In the genomic region with DNA sequence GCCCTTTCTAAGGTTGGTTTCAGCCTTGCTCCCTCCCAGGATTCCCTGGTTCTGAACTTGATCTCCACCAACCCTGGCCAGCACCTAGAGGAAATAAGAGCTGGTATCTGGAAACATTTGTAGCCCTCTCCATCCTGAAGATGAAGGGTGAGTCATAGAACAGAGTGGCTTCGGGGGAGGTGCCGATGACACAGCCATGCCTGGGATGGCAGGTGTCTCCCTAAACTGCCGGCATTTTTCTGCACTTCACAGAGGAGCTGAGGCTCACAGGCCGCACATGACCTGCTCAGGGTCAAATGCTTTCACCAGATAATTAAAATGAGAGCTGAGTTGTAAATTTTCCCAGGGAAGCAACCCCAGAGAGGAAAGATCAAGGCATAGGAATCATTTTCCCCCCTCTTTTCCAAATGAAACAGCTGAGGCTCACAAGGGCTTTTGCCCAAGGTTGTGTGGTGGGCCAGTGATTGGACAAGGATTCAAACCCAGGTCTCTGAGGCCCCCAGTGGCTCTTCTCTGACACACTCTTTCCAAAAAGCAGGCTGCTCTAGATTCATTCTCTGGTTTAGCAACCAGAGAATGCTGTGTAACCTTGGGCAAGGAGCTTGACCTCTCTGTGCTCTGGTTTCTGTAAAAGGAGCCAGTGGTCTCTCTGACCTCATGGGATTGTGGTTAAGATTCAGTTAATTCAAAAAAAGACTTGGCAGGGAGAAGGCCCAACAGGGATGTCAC, we compare ENCODE assay signal across 8 cellular contexts. TPM values are rescaled to one million over a fixed set of nuclear protein-coding genes. Genes with fewer than 3 reads are reported as not detected.
DNase-seq lines count a peak whose midpoint lies in the region; ATAC-seq, FAIRE-seq and TF ChIP-seq lines count a peak whose summit lies in the region.

No MANE protein-coding gene starts in this region.

- H3K4me1 ChIP-seq in Caco-2 (peaks cover 11% of the 10 kb centered on the region), kidney (ENCODE audit: control insufficient read depth in 1 of 2, insufficient read depth in 1 of 2, low read depth in 1 of 2, low read length in 2 of 2) (peaks cover 25 to 28% of the 10 kb centered on the region in 2 donors)

- H3K27ac Mint-ChIP-seq in Caco-2 (ENCODE audit: unreplicated experiment), result peak overlapping the region; percentile 66
- H3K27ac Mint-ChIP-seq in activated naive CD8-positive, alpha-beta T cell treated with anti-CD3 and anti-CD28 coated beads for 36 hours, result peak overlapping the region; percentile 89
- peak overlapping the region; percentile 83 for H3K27ac Mint-ChIP-seq in stimulated activated effector memory CD8-positive, alpha-beta T cell treated with anti-CD3 and anti-CD28 coated beads, Interleukin-12 subunit alpha, Interleukin-12 subunit beta, amount 100 ng/mL, for 72 hours

- BruUV-seq in Caco-2 (replicated peaks; lab: Mats Ljungman, UMichigan), result TSS peak; percentile 86

- H3K36me3 ChIP-seq in Caco-2 (ENCODE audit: control insufficient read depth, insufficient read depth, low read length) (peaks cover 3% of the 10 kb centered on the region; the same call in 1 of the 2 replicates), kidney (ENCODE audit: control insufficient read depth in 1 of 2, insufficient read depth in 2 of 2, low read length in 2 of 2) (no peaks in the 10 kb centered on the region)

- H3K4me3 ChIP-seq in Caco-2 (ENCODE audit: low read depth, low read length) (peak overlapping the region; percentile 40), kidney (ENCODE audit: low read length in 2 of 2) (peak overlapping the region; percentile 62 to 63)

- peak overlapping the region in 1 of 2 donors; percentile 70 for H3K9ac ChIP-seq in kidney (ENCODE audit: low read length in 2 of 2)

- H3K9me3 Mint-ChIP-seq in Caco-2 (ENCODE audit: unreplicated experiment), result no peaks in the 10 kb centered on the region
- no peaks in the 10 kb centered on the region for H3K9me3 Mint-ChIP-seq in activated naive CD8-positive, alpha-beta T cell treated with anti-CD3 and anti-CD28 coated beads for 36 hours
- no peaks in the 10 kb centered on the region for H3K9me3 Mint-ChIP-seq in stimulated activated effector memory CD8-positive, alpha-beta T cell treated with anti-CD3 and anti-CD28 coated beads, Interleukin-12 subunit alpha, Interleukin-12 subunit beta, amount 100 ng/mL, for 72 hours

- TF ChIP-seq CTCF in Caco-2 (IDR thresholded peaks at IDR 0.05; ENCODE audit: insufficient read depth in 1 of 2, low read depth in 1 of 2, low read length in 1 of 2, severe bottlenecking in 1 of 2, unreplicated experiment in 1 of 2) (no peak), kidney (IDR thresholded peaks at IDR 0.05; ENCODE audit: borderline replicate concordance, extremely low read depth, insufficient read depth) (no peak)

- peaks cover 35% of the 10 kb centered on the region for H3K36me3 Mint-ChIP-seq in Caco-2 (ENCODE audit: insufficient read depth, unreplicated experiment)
- H3K36me3 Mint-ChIP-seq in activated naive CD8-positive, alpha-beta T cell treated with anti-CD3 and anti-CD28 coated beads for 36 hours, result peaks cover 10% of the 10 kb centered on the region
- H3K36me3 Mint-ChIP-seq in stimulated activated effector memory CD8-positive, alpha-beta T cell treated with anti-CD3 and anti-CD28 coated beads, Interleukin-12 subunit alpha, Interleukin-12 subunit beta, amount 100 ng/mL, for 72 hours, result peaks cover 15% of the 10 kb centered on the region

- no peaks in the 10 kb centered on the region for H3K9me3 ChIP-seq in Caco-2
- no peaks in the 10 kb centered on the region for H3K9me3 ChIP-seq in kidney (ENCODE audit: control insufficient read depth in 1 of 2, low read length in 2 of 2)

- peak overlapping the region in 1 of 2 donors; percentile 51 for H3K27ac ChIP-seq in kidney (ENCODE audit: low read depth in 2 of 2, low read length in 2 of 2)

- no peak for ATAC-seq in stimulated activated effector memory CD8-positive, alpha-beta T cell treated with anti-CD3 and anti-CD28 coated beads, Interleukin-12 subunit alpha, Interleukin-12 subunit beta, amount 100 ng/mL, for 72 hours
- no peak for ATAC-seq in GM21528 (IDR thresholded peaks at IDR 0.05; ENCODE audit: low FRiP score, unreplicated experiment)
- no peak for ATAC-seq in GM18858 (IDR thresholded peaks at IDR 0.05; ENCODE audit: unreplicated experiment)
- no peak for ATAC-seq in GM21381 (IDR thresholded peaks at IDR 0.05; ENCODE audit: unreplicated experiment)

- no peak for FAIRE-seq in kidney (lab: Jason Lieb, UNC)

- peak overlapping the region; percentile 83 for H3K4me3 Mint-ChIP-seq in Caco-2 (ENCODE audit: unreplicated experiment)
- peak overlapping the region; percentile 85 for H3K4me3 Mint-ChIP-seq in activated naive CD8-positive, alpha-beta T cell treated with anti-CD3 and anti-CD28 coated beads for 36 hours
- H3K4me3 Mint-ChIP-seq in stimulated activated effector memory CD8-positive, alpha-beta T cell treated with anti-CD3 and anti-CD28 coated beads, Interleukin-12 subunit alpha, Interleukin-12 subunit beta, amount 100 ng/mL, for 72 hours, result peak overlapping the region; percentile 92

- POLR2A ChIA-PET in Caco-2 (lab: Charles Lee), result no interaction called here

- H3K27me3 Mint-ChIP-seq in Caco-2 (ENCODE audit: insufficient read depth, unreplicated experiment), result no peaks in the 10 kb centered on the region
- no peaks in the 10 kb centered on the region for H3K27me3 Mint-ChIP-seq in activated naive CD8-positive, alpha-beta T cell treated with anti-CD3 and anti-CD28 coated beads for 36 hours

- H3K4me1 Mint-ChIP-seq in Caco-2 (ENCODE audit: low read depth, unreplicated experiment), result no peaks in the 10 kb centered on the region
- peaks cover 23% of the 10 kb centered on the region for H3K4me1 Mint-ChIP-seq in activated naive CD8-positive, alpha-beta T cell treated with anti-CD3 and anti-CD28 coated beads for 36 hours
- H3K4me1 Mint-ChIP-seq in stimulated activated effector memory CD8-positive, alpha-beta T cell treated with anti-CD3 and anti-CD28 coated beads, Interleukin-12 subunit alpha, Interleukin-12 subunit beta, amount 100 ng/mL, for 72 hours, result peaks cover 25% of the 10 kb centered on the region

- intact Hi-C loops in Caco-2 (cut with micrococcal nuclease; ENCODE audit: unreplicated experiment) (loop anchor here (1.0 to 2.0 kb wide), 3 partner anchors 35 to 76 kb away; partner anchors contain the start of gene TMEM161A), kidney (cut with DNase I) (no loop called here)

- DNase-seq in Caco-2, result peak in 1 of 2 experiments; percentile 19
- peak; percentile 87 for DNase-seq in M059J (ENCODE audit: low read depth)
- DNase-seq in activated naive CD8-positive, alpha-beta T cell treated with anti-CD3 and anti-CD28 coated beads for 36 hours, result peak; percentile 30
- no peak for DNase-seq in kidney
- DNase-seq in stimulated activated effector memory CD8-positive, alpha-beta T cell treated with anti-CD3 and anti-CD28 coated beads, Interleukin-12 subunit alpha, Interleukin-12 subunit beta, amount 100 ng/mL, for 72 hours (ENCODE audit: low spot score in 2 of 2), result no peak

- H3K27me3 ChIP-seq in Caco-2 (replicated peaks; ENCODE audit: control insufficient read depth, insufficient read depth, low read length), result no peaks in the 10 kb centered on the region

- CTCF ChIA-PET in Caco-2 (lab: Charles Lee), result interaction anchor here (0.5 to 1.3 kb wide), 2 partner anchors 22 to 44 kb away, joined by 3 read pairs; no protein-coding TSS in a partner anchor

RNA-seq across cellular contexts. Expression of gene SLC25A42, which starts 1.2 kb away (rescaled TPM):
- 4.5 and 5.4 TPM in 2 replicates for total RNA-seq in Caco-2 (2022)
- 8.4 and 10.3 TPM in 2 replicates for total RNA-seq in M059J (2014; rRNA removed; shearing (Covaris generic))
- 10 to 100 TPM in 1 of 2 experiments, 1 to 10 TPM in 1; 8.0 to 10.3 TPM for total RNA-seq in activated naive CD8-positive, alpha-beta T cell treated with anti-CD3 and anti-CD28 coated beads for 36 hours
- total RNA-seq in kidney, result 9.7 TPM
- polyA plus RNA-seq in kidney (ENCODE audit: insufficient read depth, low read depth, low replicate concordance), result 70.7 TPM

RNA-seq across cellular contexts. Expression of gene ARMC6, which starts 29.2 kb away (rescaled TPM):
- 40.1 and 44.6 TPM in 2 replicates for total RNA-seq in Caco-2 (2022)
- total RNA-seq in M059J (2014; rRNA removed; shearing (Covaris generic)), result 38.2 and 40.3 TPM in 2 replicates
- total RNA-seq in activated naive CD8-positive, alpha-beta T cell treated with anti-CD3 and anti-CD28 coated beads for 36 hours, result 10 to 100 TPM; 51.3 to 54.0 TPM
- total RNA-seq in kidney, result 23.0 TPM
- 24.6 TPM for polyA plus RNA-seq in kidney (ENCODE audit: insufficient read depth, low read depth, low replicate concordance)

RNA-seq across cellular contexts. Expression of gene SUGP2, which starts 29.3 kb away (rescaled TPM):
- 74.1 and 75.6 TPM in 2 replicates for total RNA-seq in Caco-2 (2022)
- total RNA-seq in M059J (2014; rRNA removed; shearing (Covaris generic)), result 31.8 and 49.0 TPM in 2 replicates
- total RNA-seq in activated naive CD8-positive, alpha-beta T cell treated with anti-CD3 and anti-CD28 coated beads for 36 hours, result 10 to 100 TPM; 74.2 to 81.8 TPM
- 74.1 TPM for total RNA-seq in kidney
- 47.5 TPM for polyA plus RNA-seq in kidney (ENCODE audit: insufficient read depth, low read depth, low replicate concordance)

Comparison
In these comparisons a context has a peak if more than half of its experiments do, and no peak if none do; other contexts are left out.
1. DNase-seq: peak in M059J (single experiment) and activated naive CD8-positive, alpha-beta T cell treated with anti-CD3 and anti-CD28 coated beads for 36 hours (single experiment); none in kidney (single experiment) and stimulated activated effector memory CD8-positive, alpha-beta T cell treated with anti-CD3 and anti-CD28 coated beads, Interleukin-12 subunit alpha, Interleukin-12 subunit beta, amount 100 ng/mL, for 72 hours (0 of 2).
2. Peak in every context shown above with its lines, with median percentiles within 50 percentile points of each other: H3K27ac Mint-ChIP-seq and H3K4me3 Mint-ChIP-seq.